In the genomic region with DNA sequence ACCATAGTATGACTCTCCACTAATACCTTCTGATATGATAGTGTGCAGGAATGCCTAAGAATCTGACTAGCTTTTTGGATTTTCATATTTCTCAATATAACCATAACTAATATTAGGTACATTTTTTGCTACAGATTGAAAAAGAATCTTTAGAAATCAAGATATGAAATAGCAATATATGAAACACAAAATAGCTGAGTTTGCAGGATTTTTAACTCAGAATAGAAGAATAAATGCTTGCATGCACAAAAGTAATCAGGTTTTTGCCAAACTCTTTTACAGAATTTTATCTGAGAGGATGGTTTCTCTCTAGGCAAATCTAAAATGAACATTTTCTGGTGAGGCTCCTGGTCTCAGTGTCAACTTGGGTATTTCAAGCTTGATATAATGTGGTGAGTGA, we compare ENCODE assay signal across 1 cellular context.
TF ChIP-seq lines count a peak whose summit lies in the region.

No MANE protein-coding gene starts in this region.

TF ChIP-seq in HepG2, 621 proteins besides CTCF, POLR2A, EP300 and RAD21:
- TF ChIP-seq MAFK (conservative IDR thresholded peaks at IDR 0.05 in 1 of 2, IDR thresholded peaks at IDR 0.05 in 1 of 2; ENCODE audit: low read length in 2 of 2) (peak; percentile 76 to 91), MAFF (IDR thresholded peaks at IDR 0.05; ENCODE audit: low read depth, low read length) (peak; percentile 91), ZFP1 (CRISPR knock-in tag; IDR thresholded peaks at IDR 0.05) (no peak)
